Comparison of ENCODE assay signal across 26 cellular contexts in the genomic region with DNA sequence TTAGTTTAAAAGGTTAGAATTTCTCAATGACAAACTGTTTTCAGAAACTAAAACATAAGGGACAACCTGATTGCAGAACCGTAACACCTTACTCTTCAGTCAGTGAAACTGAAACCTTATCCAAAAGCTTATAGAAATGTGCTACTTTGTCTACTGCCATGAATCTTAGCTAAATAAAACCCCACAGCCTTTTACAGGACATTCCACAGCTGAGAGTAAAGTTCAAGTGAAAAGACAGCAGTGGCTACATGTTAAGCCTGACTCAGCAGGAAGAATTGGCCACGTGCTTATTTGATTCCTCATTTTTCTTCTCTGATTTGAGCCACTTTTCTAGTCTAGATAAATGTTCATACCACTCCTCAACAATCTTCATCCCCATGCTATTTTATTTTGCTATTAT.
"Had no signal": no experiment of that assay in that cellular context is flagged by ENCODE, and none has a peak within 500 bp of the region (broad histone marks: within the 10 kb centered on the region; RNA-seq: fewer than 3 reads in every experiment).

No MANE protein-coding gene starts in this region.

- H3K36me3 ChIP-seq: brain microvascular endothelial cell, WERI-Rb-1 had no signal

- H2AFZ ChIP-seq: PC-9 had no signal

- ATAC-seq: activated CD8-positive, alpha-beta T cell treated with anti-CD3 and anti-CD28 coated beads for 36 hours; activated T-cell treated with anti-CD3 and anti-CD28 coated beads, Interleukin-2, amount 50 U/mL, for 72 hours; activated T-helper 17 cell treated with anti-CD3 and anti-CD28 coated beads, Interleukin-2, amount 50 U/mL, for 72 hours had no signal

- H3K4me3 ChIP-seq: PC-9 had no signal

- H3K27me3 ChIP-seq: brain microvascular endothelial cell had no signal

- H3K4me2 ChIP-seq: PC-9 had no signal

- DNase-seq: activated CD4-positive, alpha-beta T cell treated with anti-CD3 and anti-CD28 coated beads for 1 hour; activated CD4-positive, alpha-beta T cell treated with anti-CD3 and anti-CD28 coated beads, Interleukin-2, amount 10 ng/mL, durations not matched to agents 24 days and 14 days; activated CD4-positive, alpha-beta T cell treated with anti-CD3 and anti-CD28 coated beads, Interleukin-2, amount 50 U/mL, for 4 hours; activated CD4-positive, CD25-positive, alpha-beta regulatory T cell; activated CD8-positive, alpha-beta T cell treated with anti-CD3 and anti-CD28 coated beads for 36 hours; activated effector memory CD4-positive, alpha-beta T cell treated with anti-CD3 and anti-CD28 coated beads, Interleukin-2, amount 50 U/mL, for 16 hours; activated naive CD4-positive, alpha-beta T cell; activated naive CD4-positive, alpha-beta T cell treated with anti-CD3 and anti-CD28 coated beads, Interleukin-2, amount 50 U/mL, for 16 hours; activated naive CD8-positive, alpha-beta T cell treated with anti-CD3 and anti-CD28 coated beads for 36 hours; activated T-cell treated with anti-CD3 and anti-CD28 coated beads, Interleukin-2, amount 50 U/mL, for 1 hour; activated T-cell treated with anti-CD3 and anti-CD28 coated beads, Interleukin-2, amount 50 U/mL, for 72 hours; amniotic stem cell; aorta; brain microvascular endothelial cell; NCI-H1105; NCI-H1417 treated with DMSO at 0.1 percent for 48 hours; NCI-H1930; NCI-H2081 treated with DMSO at 0.1 percent for 48 hours; NCI-H226; NCI-H524 treated with DMSO at 0.1 percent for 48 hours; NK-92 treated with Interleukin-12 subunit alpha and Interleukin-12 subunit beta, amount 100 ng/mL, for 24 hours; PC-9; Right ventricle myocardium superior; T1000; WERI-Rb-1 had no signal

- H3K27ac ChIP-seq: brain microvascular endothelial cell, PC-9, WERI-Rb-1 had no signal
